Comparison of ENCODE assay signal across 8 cellular contexts in genomic region chrX:48508400-48509244, GRCh38. TPM values are rescaled to one million over a fixed set of nuclear protein-coding genes. Genes with fewer than 3 reads are reported as not detected.
DNase-seq lines count a peak whose midpoint lies in the region; ATAC-seq and TF ChIP-seq lines count a peak whose summit lies in the region.

TSS of gene PORCN (plus strand) at chrX:48508992. CDS start at chrX:48509821, 829 bp downstream.

- no peaks in the 10 kb centered on the region for H3K79me2 ChIP-seq in SK-N-SH (ENCODE audit: insufficient read depth)

- H3K27me3 Mint-ChIP-seq in activated naive CD4-positive, alpha-beta T cell treated with anti-CD3 and anti-CD28 coated beads for 36 hours (ENCODE audit: low read depth): no peaks in the 10 kb centered on the region

- H3K36me3 ChIP-seq in SK-N-SH (replicated peaks in 1 of 2; ENCODE audit: control insufficient read depth in 1 of 2, insufficient read depth in 2 of 2, low read length in 1 of 2) (no peaks in the 10 kb centered on the region), ovary (no peaks in the 10 kb centered on the region), thyroid gland (no peaks in the 10 kb centered on the region)

- 44% methylated on average over 32 of the region's 65 CpGs for WGBS in SK-N-SH (ENCODE audit: low lambda C conversion rate)
- WGBS in ovary, 3 donors: 31 to 42% (median 39%) methylated on average over 44 to 65 of the region's 65 CpGs
- WGBS in thyroid gland, 2 donors: 0 to 2% methylated on average over 6 to 17 of the region's 65 CpGs

- H3K4me1 ChIP-seq in SK-N-SH (ENCODE audit: control insufficient read depth in 1 of 2, insufficient read depth in 2 of 2, low read depth in 1 of 2, low read length in 1 of 2) (peaks cover 0 to 12% of the 10 kb centered on the region in 2 experiments; a peak in 1 of 4 replicates), ovary (ENCODE audit: insufficient read depth) (no peaks in the 10 kb centered on the region), thyroid gland (no peaks in the 10 kb centered on the region)

- no peak for TF ChIP-seq RAD21 in Ishikawa (IDR thresholded peaks at IDR 0.05; ENCODE audit: low read depth)
- TF ChIP-seq RAD21 in SK-N-SH (IDR thresholded peaks at IDR 0.05; ENCODE audit: low read length): no peak

- POLR2A ChIA-PET in SK-N-SH (lab: Yijun Ruan, JAX): no interaction called here

- peak; percentile 37 for TF ChIP-seq POLR2A in ovary (IDR thresholded peaks at IDR 0.05)
- TF ChIP-seq POLR2A in thyroid gland (IDR thresholded peaks at IDR 0.05): peak in 1 of 2 donors; percentile 61

- H4K20me1 ChIP-seq in SK-N-SH (ENCODE audit: insufficient read depth): no peaks in the 10 kb centered on the region

- no peaks in the 10 kb centered on the region for H3K9me2 ChIP-seq in SK-N-SH

- peak; percentile 82 for ATAC-seq in GM21390 (IDR thresholded peaks at IDR 0.05; ENCODE audit: unreplicated experiment)

- peak within 1 kb of the TSS; percentile 78 for H3K4me3 Mint-ChIP-seq in activated naive CD4-positive, alpha-beta T cell treated with anti-CD3 and anti-CD28 coated beads for 36 hours

- TF ChIP-seq EP300 in Ishikawa (IDR thresholded peaks at IDR 0.05; ENCODE audit: borderline replicate concordance): no peak
- TF ChIP-seq EP300 in SK-N-SH (IDR thresholded peaks at IDR 0.05; ENCODE audit: borderline replicate concordance in 1 of 2, low read depth in 1 of 2, low read length in 1 of 2): no peak
- no peak for TF ChIP-seq EP300 in ovary (IDR thresholded peaks at IDR 0.05)

- H3K4me3 ChIP-seq in SK-N-SH (ENCODE audit: low read depth in 2 of 2, low read length in 1 of 2) (peak within 1 kb of the TSS; percentile 64 to 68), ovary (peak within 1 kb of the TSS; percentile 75), thyroid gland (replicated peaks in 1 of 3) (peak within 1 kb of the TSS; percentile 46 to 79 (median 66))

- peak within 1 kb of the TSS; percentile 70 for H3K9ac ChIP-seq in SK-N-SH

- CTCF ChIA-PET in SK-N-SH (lab: Yijun Ruan, JAX): interaction anchor here (1.2 kb wide), 1 partner anchor 11 kb away, joined by 3 read pairs; no protein-coding TSS in a partner anchor
- CTCF ChIA-PET in activated naive CD4-positive, alpha-beta T cell treated with anti-CD3 and anti-CD28 coated beads for 36 hours (lab: Charles Lee): no interaction called here

- peak within 1 kb of the TSS; percentile 84 for H2AFZ ChIP-seq in SK-N-SH (ENCODE audit: low read depth)

- H3K27ac ChIP-seq in SK-N-SH (ENCODE audit: low read depth in 2 of 2, low read length in 1 of 2) (peak within 1 kb of the TSS in 1 of 2 experiments; percentile 48; a peak in 1 of 4 replicates), ovary (peak within 1 kb of the TSS in 1 of 2 donors; percentile 24), thyroid gland (peak within 1 kb of the TSS; percentile 62 to 70 (median 67))

- H3F3A ChIP-seq in SK-N-SH (replicated peaks; ENCODE audit: insufficient read depth): no peaks in the 10 kb centered on the region

- TF ChIP-seq CTCF in SK-N-SH (IDR thresholded peaks at IDR 0.05) (no peak), ovary (IDR thresholded peaks at IDR 0.05) (no peak), thyroid gland (IDR thresholded peaks at IDR 0.05) (no peak)

- peak within 1 kb of the TSS; percentile 82 for H3K4me2 ChIP-seq in SK-N-SH

- H3K9me3 ChIP-seq in SK-N-SH: no peaks in the 10 kb centered on the region
- H3K9me3 ChIP-seq in ovary: no peaks in the 10 kb centered on the region
- H3K9me3 ChIP-seq in thyroid gland: no peaks in the 10 kb centered on the region

- no peaks in the 10 kb centered on the region for H3K36me3 Mint-ChIP-seq in activated naive CD4-positive, alpha-beta T cell treated with anti-CD3 and anti-CD28 coated beads for 36 hours (ENCODE audit: low read depth)

- no peaks in the 10 kb centered on the region for H3K9me3 Mint-ChIP-seq in activated naive CD4-positive, alpha-beta T cell treated with anti-CD3 and anti-CD28 coated beads for 36 hours

- no peaks in the 10 kb centered on the region; the same call in 1 of the 2 replicates for H3K27me3 ChIP-seq in SK-N-SH (ENCODE audit: insufficient read depth)
- no peaks in the 10 kb centered on the region for H3K27me3 ChIP-seq in ovary
- H3K27me3 ChIP-seq in thyroid gland: no peaks in the 10 kb centered on the region

- peak; percentile 28 for DNase-seq in COLO829 (ENCODE audit: low spot score)
- DNase-seq in SK-N-SH: peak; percentile 92
- peak; percentile 77 for DNase-seq in activated naive CD4-positive, alpha-beta T cell treated with anti-CD3 and anti-CD28 coated beads for 36 hours
- peak; percentile 72 for DNase-seq in glomerular visceral epithelial cell (ENCODE audit: extremely low spot score)
- peak; percentile 80 to 88 (median 84) for DNase-seq in ovary
- DNase-seq in thyroid gland: peak; percentile 79 to 86

- H3K4me1 Mint-ChIP-seq in activated naive CD4-positive, alpha-beta T cell treated with anti-CD3 and anti-CD28 coated beads for 36 hours (ENCODE audit: low read depth): peaks cover 13% of the 10 kb centered on the region

- intact Hi-C loops in activated naive CD4-positive, alpha-beta T cell treated with anti-CD3 and anti-CD28 coated beads for 36 hours (cut with micrococcal nuclease): loop anchor here (1.0 kb wide), 3 partner anchors 13 to 32 kb away; partner anchors contain the start of genes EBP, FTSJ1 and TBC1D25
- intact Hi-C loops in ovary (cut with DNase I) (no loop called here), thyroid gland (cut with DNase I) (no loop called here)

- H3K27ac Mint-ChIP-seq in activated naive CD4-positive, alpha-beta T cell treated with anti-CD3 and anti-CD28 coated beads for 36 hours: peak within 1 kb of the TSS; percentile 66

TF ChIP-seq in Ishikawa, 13 proteins besides CTCF, POLR2A, EP300 and RAD21:
- TF ChIP-seq TAF1 (IDR thresholded peaks at IDR 0.05; ENCODE audit: low read depth) (peak; percentile 54; the same call in 1 of the 2 replicates), CREB1 (IDR thresholded peaks at IDR 0.05; ENCODE audit: low read depth) (no peak), TCF12 (IDR thresholded peaks at IDR 0.05; ENCODE audit: low read depth) (no peak)
- TF ChIP-seq, protein P1, sequence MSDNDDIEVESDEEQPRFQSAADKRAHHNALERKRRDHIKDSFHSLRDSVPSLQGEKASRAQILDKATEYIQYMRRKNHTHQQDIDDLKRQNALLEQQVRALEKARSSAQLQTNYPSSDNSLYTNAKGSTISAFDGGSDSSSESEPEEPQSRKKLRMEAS (IDR thresholded peaks at IDR 0.05): peak; percentile 19; the same call in 1 of the 2 replicates
TF ChIP-seq in Ishikawa: peak in this region for 2.

TF ChIP-seq in SK-N-SH, 30 proteins besides CTCF, POLR2A, EP300 and RAD21 (continues in another document):
- TF ChIP-seq GATA2 (CRISPR knock-in tag; IDR thresholded peaks at IDR 0.05) (no peak), RCOR1 (IDR thresholded peaks at IDR 0.05; ENCODE audit: low read length) (no peak), FOSL2 (IDR thresholded peaks at IDR 0.05; ENCODE audit: borderline replicate concordance, low read depth) (no peak), CHD2 (IDR thresholded peaks at IDR 0.05; ENCODE audit: low read length, partially characterized antibody) (no peak), ELF1 (IDR thresholded peaks at IDR 0.05) (no peak), PBX3 (IDR thresholded peaks at IDR 0.05) (no peak), REST (IDR thresholded peaks at IDR 0.05; ENCODE audit: low read depth, low read length) (no peak), TAF1 (IDR thresholded peaks at IDR 0.05; ENCODE audit: borderline replicate concordance, low read depth, low read length) (peak; percentile 28; the same call in 1 of the 2 replicates)
- TF ChIP-seq, protein P1 (IDR thresholded peaks at IDR 0.05; ENCODE audit: low read depth): 0 out of 2 replicates have a peak, but pooled peaks have one; percentile 25

RNA-seq across cellular contexts. Expression of gene PORCN, which starts in this region (rescaled TPM):
- polyA plus RNA-seq in SK-N-SH (2012; rRNA removed): 10.6 and 11.0 TPM in 2 replicates
- 4.7 and 7.9 TPM in 2 replicates for polyA plus RNA-seq in SK-N-SH (2012; cell fraction: cytosol; rRNA removed)
- 15.1 and 17.2 TPM in 2 replicates for polyA plus RNA-seq in SK-N-SH (2012; cell fraction: nucleus; rRNA removed)
- 1 to 10 TPM; 5.2 to 5.6 TPM for total RNA-seq in activated naive CD4-positive, alpha-beta T cell treated with anti-CD3 and anti-CD28 coated beads for 36 hours
- total RNA-seq in ovary: 10 to 100 TPM in 3 of 7 donors, 1 to 10 TPM in 4; 8.0 to 13.9 (median 9.9) TPM
- polyA plus RNA-seq in ovary: 10 to 100 TPM in 1 of 2 donors, 1 to 10 TPM in 1; 7.6 to 10.9 TPM
- 10 to 100 TPM; 14.5 to 36.4 (median 21.4) TPM for total RNA-seq in thyroid gland

Comparison
In these comparisons a context has a peak if more than half of its experiments do, and no peak if none do; other contexts are left out.
1. DNase-seq: peak in every context shown above with its lines; median percentile 92 in SK-N-SH; 84 in ovary; 82 in thyroid gland; 77 in activated naive CD4-positive, alpha-beta T cell treated with anti-CD3 and anti-CD28 coated beads for 36 hours; 72 in glomerular visceral epithelial cell; 28 in COLO829.